In the genomic region with DNA sequence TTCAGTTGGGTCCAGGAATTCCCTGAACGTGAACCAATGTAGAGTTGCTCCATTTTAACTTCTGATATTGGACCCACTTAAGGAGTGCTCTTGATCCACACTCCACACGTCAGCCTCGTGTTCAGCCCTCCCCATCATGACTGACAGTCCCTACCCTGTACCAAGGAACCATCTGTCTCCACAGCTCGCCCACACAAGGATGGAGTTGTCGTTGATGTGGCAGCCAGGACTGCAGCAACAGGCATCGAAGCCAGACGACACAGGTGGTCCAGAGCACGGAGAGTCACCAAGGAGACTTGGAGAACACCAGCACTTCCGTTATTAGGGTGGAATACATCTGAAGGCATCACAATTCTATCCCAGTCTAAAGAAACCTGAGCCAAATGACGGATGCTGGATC, we compare ENCODE assay signal across 1 cellular context.
TF ChIP-seq lines count a peak whose summit lies in the region.

No MANE protein-coding gene starts in this region.

TF ChIP-seq in HepG2, 621 proteins besides CTCF, POLR2A, EP300 and RAD21 (continued from another document):
- TF ChIP-seq, protein P1, sequence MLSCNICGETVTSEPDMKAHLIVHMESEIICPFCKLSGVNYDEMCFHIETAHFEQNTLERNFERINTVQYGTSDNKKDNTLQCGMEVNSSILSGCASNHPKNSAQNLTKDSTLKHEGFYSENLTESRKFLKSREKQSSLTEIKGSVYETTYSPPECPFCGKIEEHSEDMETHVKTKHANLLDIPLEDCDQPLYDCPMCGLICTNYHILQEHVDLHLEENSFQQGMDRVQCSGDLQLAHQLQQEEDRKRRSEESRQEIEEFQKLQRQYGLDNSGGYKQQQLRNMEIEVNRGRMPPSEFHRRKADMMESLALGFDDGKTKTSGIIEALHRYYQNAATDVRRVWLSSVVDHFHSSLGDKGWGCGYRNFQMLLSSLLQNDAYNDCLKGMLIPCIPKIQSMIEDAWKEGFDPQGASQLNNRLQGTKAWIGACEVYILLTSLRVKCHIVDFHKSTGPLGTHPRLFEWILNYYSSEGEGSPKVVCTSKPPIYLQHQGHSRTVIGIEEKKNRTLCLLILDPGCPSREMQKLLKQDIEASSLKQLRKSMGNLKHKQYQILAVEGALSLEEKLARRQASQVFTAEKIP (CRISPR knock-in tag; IDR thresholded peaks at IDR 0.05; ENCODE audit: borderline replicate concordance): no peak
- TF ChIP-seq, protein P2, sequence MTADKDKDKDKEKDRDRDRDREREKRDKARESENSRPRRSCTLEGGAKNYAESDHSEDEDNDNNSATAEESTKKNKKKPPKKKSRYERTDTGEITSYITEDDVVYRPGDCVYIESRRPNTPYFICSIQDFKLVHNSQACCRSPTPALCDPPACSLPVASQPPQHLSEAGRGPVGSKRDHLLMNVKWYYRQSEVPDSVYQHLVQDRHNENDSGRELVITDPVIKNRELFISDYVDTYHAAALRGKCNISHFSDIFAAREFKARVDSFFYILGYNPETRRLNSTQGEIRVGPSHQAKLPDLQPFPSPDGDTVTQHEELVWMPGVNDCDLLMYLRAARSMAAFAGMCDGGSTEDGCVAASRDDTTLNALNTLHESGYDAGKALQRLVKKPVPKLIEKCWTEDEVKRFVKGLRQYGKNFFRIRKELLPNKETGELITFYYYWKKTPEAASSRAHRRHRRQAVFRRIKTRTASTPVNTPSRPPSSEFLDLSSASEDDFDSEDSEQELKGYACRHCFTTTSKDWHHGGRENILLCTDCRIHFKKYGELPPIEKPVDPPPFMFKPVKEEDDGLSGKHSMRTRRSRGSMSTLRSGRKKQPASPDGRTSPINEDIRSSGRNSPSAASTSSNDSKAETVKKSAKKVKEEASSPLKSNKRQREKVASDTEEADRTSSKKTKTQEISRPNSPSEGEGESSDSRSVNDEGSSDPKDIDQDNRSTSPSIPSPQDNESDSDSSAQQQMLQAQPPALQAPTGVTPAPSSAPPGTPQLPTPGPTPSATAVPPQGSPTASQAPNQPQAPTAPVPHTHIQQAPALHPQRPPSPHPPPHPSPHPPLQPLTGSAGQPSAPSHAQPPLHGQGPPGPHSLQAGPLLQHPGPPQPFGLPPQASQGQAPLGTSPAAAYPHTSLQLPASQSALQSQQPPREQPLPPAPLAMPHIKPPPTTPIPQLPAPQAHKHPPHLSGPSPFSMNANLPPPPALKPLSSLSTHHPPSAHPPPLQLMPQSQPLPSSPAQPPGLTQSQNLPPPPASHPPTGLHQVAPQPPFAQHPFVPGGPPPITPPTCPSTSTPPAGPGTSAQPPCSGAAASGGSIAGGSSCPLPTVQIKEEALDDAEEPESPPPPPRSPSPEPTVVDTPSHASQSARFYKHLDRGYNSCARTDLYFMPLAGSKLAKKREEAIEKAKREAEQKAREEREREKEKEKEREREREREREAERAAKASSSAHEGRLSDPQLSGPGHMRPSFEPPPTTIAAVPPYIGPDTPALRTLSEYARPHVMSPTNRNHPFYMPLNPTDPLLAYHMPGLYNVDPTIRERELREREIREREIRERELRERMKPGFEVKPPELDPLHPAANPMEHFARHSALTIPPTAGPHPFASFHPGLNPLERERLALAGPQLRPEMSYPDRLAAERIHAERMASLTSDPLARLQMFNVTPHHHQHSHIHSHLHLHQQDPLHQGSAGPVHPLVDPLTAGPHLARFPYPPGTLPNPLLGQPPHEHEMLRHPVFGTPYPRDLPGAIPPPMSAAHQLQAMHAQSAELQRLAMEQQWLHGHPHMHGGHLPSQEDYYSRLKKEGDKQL (CRISPR knock-in tag; IDR thresholded peaks at IDR 0.05; ENCODE audit: low read depth): no peak
- TF ChIP-seq, protein P3, sequence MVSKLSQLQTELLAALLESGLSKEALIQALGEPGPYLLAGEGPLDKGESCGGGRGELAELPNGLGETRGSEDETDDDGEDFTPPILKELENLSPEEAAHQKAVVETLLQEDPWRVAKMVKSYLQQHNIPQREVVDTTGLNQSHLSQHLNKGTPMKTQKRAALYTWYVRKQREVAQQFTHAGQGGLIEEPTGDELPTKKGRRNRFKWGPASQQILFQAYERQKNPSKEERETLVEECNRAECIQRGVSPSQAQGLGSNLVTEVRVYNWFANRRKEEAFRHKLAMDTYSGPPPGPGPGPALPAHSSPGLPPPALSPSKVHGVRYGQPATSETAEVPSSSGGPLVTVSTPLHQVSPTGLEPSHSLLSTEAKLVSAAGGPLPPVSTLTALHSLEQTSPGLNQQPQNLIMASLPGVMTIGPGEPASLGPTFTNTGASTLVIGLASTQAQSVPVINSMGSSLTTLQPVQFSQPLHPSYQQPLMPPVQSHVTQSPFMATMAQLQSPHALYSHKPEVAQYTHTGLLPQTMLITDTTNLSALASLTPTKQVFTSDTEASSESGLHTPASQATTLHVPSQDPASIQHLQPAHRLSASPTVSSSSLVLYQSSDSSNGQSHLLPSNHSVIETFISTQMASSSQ (IDR thresholded peaks at IDR 0.05; ENCODE audit: low read depth): no peak
- TF ChIP-seq, protein P3 (CRISPR knock-in tag; IDR thresholded peaks at IDR 0.05; ENCODE audit: borderline replicate concordance): no peak
- TF ChIP-seq NR2F1 (CRISPR knock-in tag; IDR thresholded peaks at IDR 0.05): no peak
TF ChIP-seq in HepG2: peak in this region for 0.
